11 cellular contexts compared by ENCODE assay signal in genomic region chr15:58442122-58442521, GRCh38. TPM values are rescaled to one million over a fixed set of nuclear protein-coding genes. Genes with fewer than 3 reads are reported as not detected.
DNase-seq lines count a peak whose midpoint lies in the region; ATAC-seq and FAIRE-seq lines count a peak whose summit lies in the region.
"Had no signal": no experiment of that assay in that cellular context is flagged by ENCODE, and none has a peak within 500 bp of the region (broad histone marks: within the 10 kb centered on the region; RNA-seq: fewer than 3 reads in every experiment).

No MANE protein-coding gene starts in this region.

- ATAC-seq in activated T-helper 17 cell treated with anti-CD3 and anti-CD28 coated beads, Interleukin-2, amount 50 U/mL, for 72 hours (replicated peaks): no peak
- ATAC-seq in HG03565 (IDR thresholded peaks at IDR 0.05; ENCODE audit: unreplicated experiment) (no peak), GM18861 (IDR thresholded peaks at IDR 0.05; ENCODE audit: unreplicated experiment) (no peak)

- peaks cover 1% of the 10 kb centered on the region for H3K4me1 Mint-ChIP-seq in activated T-helper 17 cell treated with anti-CD3 and anti-CD28 coated beads, Interleukin-2, amount 50 U/mL, for 72 hours

- no peak overlapping the region for H3K4me3 Mint-ChIP-seq in activated T-helper 17 cell treated with anti-CD3 and anti-CD28 coated beads, Interleukin-2, amount 50 U/mL, for 72 hours

- H3K9me3 Mint-ChIP-seq in activated T-helper 17 cell treated with anti-CD3 and anti-CD28 coated beads, Interleukin-2, amount 50 U/mL, for 72 hours: no peaks in the 10 kb centered on the region

- no peaks in the 10 kb centered on the region for H3K36me3 Mint-ChIP-seq in activated T-helper 17 cell treated with anti-CD3 and anti-CD28 coated beads, Interleukin-2, amount 50 U/mL, for 72 hours (ENCODE audit: low read depth)

- peak; percentile 58 for DNase-seq in EH (ENCODE audit: low read depth)
- DNase-seq in foreskin melanocyte: peak; percentile 87
- DNase-seq in renal cortical epithelial cell (ENCODE audit: low read depth): peak; percentile 66
- DNase-seq in iPS-NIHi7 (ENCODE audit: extremely low spot score): no peak
- DNase-seq in GM19239 (ENCODE audit: insufficient read length, low spot score): no peak
- DNase-seq: NCI-H345; stimulated activated CD4-positive, alpha-beta T cell treated with anti-CD3 and anti-CD28 coated beads, Interleukin-4, amount 100 ng/mL, for 24 hours had no signal

- H3K27me3 Mint-ChIP-seq in activated T-helper 17 cell treated with anti-CD3 and anti-CD28 coated beads, Interleukin-2, amount 50 U/mL, for 72 hours: no peaks in the 10 kb centered on the region

- no peak for FAIRE-seq in GM19239 (lab: Jason Lieb, UNC)
- FAIRE-seq: H1 had no signal

- H3K27ac Mint-ChIP-seq in activated T-helper 17 cell treated with anti-CD3 and anti-CD28 coated beads, Interleukin-2, amount 50 U/mL, for 72 hours: peak overlapping the region; percentile 38

RNA-seq across cellular contexts. Expression of gene LIPC, which starts 10.3 kb away (rescaled TPM):
- under 1 TPM; 0.17 to 0.26 TPM for total RNA-seq in activated T-helper 17 cell treated with anti-CD3 and anti-CD28 coated beads, Interleukin-2, amount 50 U/mL, for 72 hours
- 1.6 and 9.2 TPM in 2 replicates for total RNA-seq in renal cortical epithelial cell
- total RNA-seq: H1 had no signal

Comparison
In these comparisons a context has a peak if more than half of its experiments do, and no peak if none do; other contexts are left out.
1. DNase-seq: peak in EH (single experiment), foreskin melanocyte (single experiment) and renal cortical epithelial cell (single experiment); none in iPS-NIHi7 (single experiment) and GM19239 (single experiment).